Comparison of ENCODE assay signal across 39 cellular contexts in the genomic region with DNA sequence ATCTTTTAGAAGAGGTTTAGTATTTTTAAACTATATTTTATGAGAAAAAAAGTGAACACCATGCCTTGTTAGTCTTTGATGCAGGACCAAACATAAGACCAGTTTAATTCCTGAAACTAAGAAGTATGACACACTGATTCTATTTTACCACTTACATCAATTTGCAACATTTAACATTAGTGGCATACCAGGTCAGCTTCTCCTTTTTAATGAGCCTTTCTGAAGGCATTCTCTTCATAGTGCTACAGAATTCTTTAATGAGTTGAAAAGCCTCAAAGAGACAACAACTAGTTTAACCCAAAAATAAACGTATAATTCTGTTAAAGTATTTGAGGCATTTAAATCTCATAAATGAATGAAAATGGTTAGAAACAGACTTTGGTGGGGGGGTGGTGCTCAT.
"Had no signal": no experiment of that assay in that cellular context is flagged by ENCODE, and none has a peak within 500 bp of the region (broad histone marks: within the 10 kb centered on the region; RNA-seq: fewer than 3 reads in every experiment).

No MANE protein-coding gene starts in this region.

- H3K27ac ChIP-seq: adrenal gland, ascending aorta, body of pancreas, brain microvascular endothelial cell, breast epithelium, cardiac muscle cell had no signal

- H3K4me1 ChIP-seq: adrenal gland, ascending aorta, body of pancreas, breast epithelium had no signal

- H3K4me3 Mint-ChIP-seq: activated naive CD4-positive, alpha-beta T cell treated with anti-CD3 and anti-CD28 coated beads for 36 hours; activated naive CD4-positive, alpha-beta T cell treated with anti-CD3 and anti-CD28 coated beads, Interleukin-2, amount 10 ng/mL, durations not matched to agents 7 days and 5 days; activated naive CD4-positive, alpha-beta T cell treated with anti-CD3 and anti-CD28 coated beads, Interleukin-2, amount 50 U/mL, for 24 hours; activated naive CD8-positive, alpha-beta T cell; activated naive CD8-positive, alpha-beta T cell treated with anti-CD3 and anti-CD28 coated beads for 36 hours; activated naive CD8-positive, alpha-beta T cell treated with anti-CD3 and anti-CD28 coated beads, Interleukin-2, amount 10 ng/mL, durations not matched to agents 7 days and 5 days; activated naive CD8-positive, alpha-beta T cell treated with anti-CD3 and anti-CD28 coated beads, Interleukin-2, amount 50 U/mL, for 24 hours; activated T-cell treated with anti-CD3 and anti-CD28 coated beads, Interleukin-2, amount 50 U/mL, for 24 hours; activated T-cell treated with anti-CD3 and anti-CD28 coated beads, Interleukin-2, amount 50 U/mL, for 4 hours; activated T-cell treated with anti-CD3 and anti-CD28 coated beads, Interleukin-2, amount 50 U/mL, for 72 hours; activated T-helper 1 cell treated with anti-CD3 and anti-CD28 coated beads, Interleukin-12 subunit alpha, Interleukin-12 subunit beta, Interleukin-2, Interleukin-4 antibody, amounts not matched to agents 30 ng/mL and 10 ng/mL and 1 ng/mL, durations not matched to agents 14 hours and 24 hours and 36 hours; activated T-helper 17 cell treated with anti-CD3 and anti-CD28 coated beads, Interleukin-2, amount 50 U/mL, for 72 hours; brain; central memory CD8-positive, alpha-beta T cell had no signal

- DNase-seq: activated effector memory CD4-positive, alpha-beta T cell treated with anti-CD3 and anti-CD28 coated beads, Interleukin-2, amount 50 U/mL, for 16 hours; activated effector memory CD4-positive, alpha-beta T cell treated with Interleukin-2 at 50 U/mL for 16 hours; activated gamma-delta T cell; activated gamma-delta T cell treated with Interleukin-2 at 50 U/mL for 16 hours; activated naive CD4-positive, alpha-beta T cell; activated naive CD4-positive, alpha-beta T cell treated with anti-CD3 and anti-CD28 coated beads for 36 hours; activated naive CD4-positive, alpha-beta T cell treated with anti-CD3 and anti-CD28 coated beads, Interleukin-2, amount 10 ng/mL, durations not matched to agents 7 days and 5 days; activated naive CD4-positive, alpha-beta T cell treated with anti-CD3 and anti-CD28 coated beads, Interleukin-2, amount 50 U/mL, for 16 hours; activated naive CD4-positive, alpha-beta T cell treated with Interleukin-2 at 50 U/mL for 16 hours; activated naive CD8-positive, alpha-beta T cell treated with anti-CD3 and anti-CD28 coated beads for 36 hours; activated naive CD8-positive, alpha-beta T cell treated with anti-CD3 and anti-CD28 coated beads, Interleukin-2, amount 10 ng/mL, durations not matched to agents 7 days and 5 days; activated naive CD8-positive, alpha-beta T cell treated with anti-CD3 and anti-CD28 coated beads, Interleukin-2, amount 50 U/mL, for 24 hours; activated T-cell treated with anti-CD3 and anti-CD28 coated beads for 4 hours; activated T-cell treated with anti-CD3 and anti-CD28 coated beads, Interleukin-2, amount 50 U/mL, for 1 hour; activated T-cell treated with anti-CD3 and anti-CD28 coated beads, Interleukin-2, amount 50 U/mL, for 24 hours; activated T-cell treated with anti-CD3 and anti-CD28 coated beads, Interleukin-2, amount 50 U/mL, for 4 hours; activated T-cell treated with anti-CD3 and anti-CD28 coated beads, Interleukin-2, amount 50 U/mL, for 48 hours; activated T-cell treated with anti-CD3 and anti-CD28 coated beads, Interleukin-2, amount 50 U/mL, for 72 hours; adrenal gland; amniotic stem cell; amygdala; anterior cingulate cortex; aorta; body of pancreas; brain microvascular endothelial cell; caudate nucleus; central memory CD4-positive, alpha-beta T cell; cerebellar nuclear complex had no signal

- H3K9me3 ChIP-seq: adrenal gland, ascending aorta, body of pancreas, breast epithelium had no signal

- H3K36me3 ChIP-seq: adrenal gland, ascending aorta, brain microvascular endothelial cell, breast epithelium, cardiac muscle cell had no signal

- ATAC-seq: activated naive CD4-positive, alpha-beta T cell treated with anti-CD3 and anti-CD28 coated beads, Interleukin-2, amount 50 U/mL, for 72 hours; activated naive CD8-positive, alpha-beta T cell treated with anti-CD3 and anti-CD28 coated beads, Interleukin-2, amount 50 U/mL, for 24 hours; activated T-cell treated with anti-CD3 and anti-CD28 coated beads, Interleukin-2, amount 50 U/mL, for 4 hours; activated T-cell treated with anti-CD3 and anti-CD28 coated beads, Interleukin-2, amount 50 U/mL, for 72 hours; activated T-helper 17 cell treated with anti-CD3 and anti-CD28 coated beads, Interleukin-2, amount 50 U/mL, for 72 hours; body of pancreas had no signal

- H3K27me3 Mint-ChIP-seq: activated naive CD4-positive, alpha-beta T cell treated with anti-CD3 and anti-CD28 coated beads, Interleukin-2, amount 10 ng/mL, durations not matched to agents 7 days and 5 days; activated naive CD4-positive, alpha-beta T cell treated with anti-CD3 and anti-CD28 coated beads, Interleukin-2, amount 50 U/mL, for 24 hours; activated naive CD8-positive, alpha-beta T cell; activated naive CD8-positive, alpha-beta T cell treated with anti-CD3 and anti-CD28 coated beads for 36 hours; activated naive CD8-positive, alpha-beta T cell treated with anti-CD3 and anti-CD28 coated beads, Interleukin-2, amount 10 ng/mL, durations not matched to agents 7 days and 5 days; activated naive CD8-positive, alpha-beta T cell treated with anti-CD3 and anti-CD28 coated beads, Interleukin-2, amount 50 U/mL, for 24 hours; activated T-cell treated with anti-CD3 and anti-CD28 coated beads, Interleukin-2, amount 50 U/mL, for 24 hours; activated T-helper 17 cell treated with anti-CD3 and anti-CD28 coated beads, Interleukin-2, amount 50 U/mL, for 72 hours; brain; central memory CD8-positive, alpha-beta T cell had no signal

- H3K27me3 ChIP-seq: adrenal gland, ascending aorta, body of pancreas, brain microvascular endothelial cell, breast epithelium, cardiac muscle cell had no signal

- H3K4me3 ChIP-seq: adrenal gland, ascending aorta, body of pancreas, breast epithelium, cardiac muscle cell had no signal

- H3K9me3 Mint-ChIP-seq: activated naive CD4-positive, alpha-beta T cell treated with anti-CD3 and anti-CD28 coated beads for 36 hours; activated naive CD4-positive, alpha-beta T cell treated with anti-CD3 and anti-CD28 coated beads, Interleukin-2, amount 10 ng/mL, durations not matched to agents 7 days and 5 days; activated naive CD4-positive, alpha-beta T cell treated with anti-CD3 and anti-CD28 coated beads, Interleukin-2, amount 50 U/mL, for 24 hours; activated naive CD4-positive, alpha-beta T cell treated with anti-CD3 and anti-CD28 coated beads, Interleukin-2, amount 50 U/mL, for 72 hours; activated naive CD8-positive, alpha-beta T cell treated with anti-CD3 and anti-CD28 coated beads for 36 hours; activated naive CD8-positive, alpha-beta T cell treated with anti-CD3 and anti-CD28 coated beads, Interleukin-2, amount 10 ng/mL, durations not matched to agents 7 days and 5 days; activated naive CD8-positive, alpha-beta T cell treated with anti-CD3 and anti-CD28 coated beads, Interleukin-2, amount 50 U/mL, for 24 hours; activated T-cell treated with anti-CD3 and anti-CD28 coated beads, Interleukin-2, amount 50 U/mL, for 24 hours; activated T-cell treated with anti-CD3 and anti-CD28 coated beads, Interleukin-2, amount 50 U/mL, for 4 hours; activated T-cell treated with anti-CD3 and anti-CD28 coated beads, Interleukin-2, amount 50 U/mL, for 72 hours; activated T-helper 1 cell treated with anti-CD3 and anti-CD28 coated beads, Interleukin-12 subunit alpha, Interleukin-12 subunit beta, Interleukin-2, Interleukin-4 antibody, amounts not matched to agents 30 ng/mL and 10 ng/mL and 1 ng/mL, durations not matched to agents 14 hours and 24 hours and 36 hours; activated T-helper 17 cell treated with anti-CD3 and anti-CD28 coated beads, Interleukin-2, amount 50 U/mL, for 72 hours; activated T-helper 2 cell treated with anti-CD3 and anti-CD28 coated beads, Interferon-gamma antibody, Interleukin-2, Interleukin-4, amounts not matched to agents 10 μg/mL and 5 μg/mL and 100 μg/mL, durations not matched to agents 14 hours and 24 hours and 36 hours; brain; central memory CD8-positive, alpha-beta T cell had no signal

- H3K4me1 Mint-ChIP-seq: activated naive CD4-positive, alpha-beta T cell treated with anti-CD3 and anti-CD28 coated beads, Interleukin-2, amount 50 U/mL, for 24 hours; activated naive CD8-positive, alpha-beta T cell treated with anti-CD3 and anti-CD28 coated beads, Interleukin-2, amount 10 ng/mL, durations not matched to agents 7 days and 5 days had no signal

- H3K27ac Mint-ChIP-seq: activated naive CD4-positive, alpha-beta T cell treated with anti-CD3 and anti-CD28 coated beads for 36 hours; activated naive CD4-positive, alpha-beta T cell treated with anti-CD3 and anti-CD28 coated beads, Interleukin-2, amount 10 ng/mL, durations not matched to agents 7 days and 5 days; activated naive CD4-positive, alpha-beta T cell treated with anti-CD3 and anti-CD28 coated beads, Interleukin-2, amount 50 U/mL, for 24 hours; activated naive CD4-positive, alpha-beta T cell treated with anti-CD3 and anti-CD28 coated beads, Interleukin-2, amount 50 U/mL, for 72 hours; activated naive CD8-positive, alpha-beta T cell; activated naive CD8-positive, alpha-beta T cell treated with anti-CD3 and anti-CD28 coated beads for 36 hours; activated naive CD8-positive, alpha-beta T cell treated with anti-CD3 and anti-CD28 coated beads, Interleukin-2, amount 10 ng/mL, durations not matched to agents 7 days and 5 days; activated naive CD8-positive, alpha-beta T cell treated with anti-CD3 and anti-CD28 coated beads, Interleukin-2, amount 50 U/mL, for 24 hours; activated T-cell treated with anti-CD3 and anti-CD28 coated beads, Interleukin-2, amount 50 U/mL, for 24 hours; activated T-cell treated with anti-CD3 and anti-CD28 coated beads, Interleukin-2, amount 50 U/mL, for 72 hours; activated T-helper 1 cell treated with anti-CD3 and anti-CD28 coated beads, Interleukin-12 subunit alpha, Interleukin-12 subunit beta, Interleukin-2, Interleukin-4 antibody, amounts not matched to agents 30 ng/mL and 10 ng/mL and 1 ng/mL, durations not matched to agents 14 hours and 24 hours and 36 hours; activated T-helper 17 cell treated with anti-CD3 and anti-CD28 coated beads, Interleukin-2, amount 50 U/mL, for 72 hours; activated T-helper 2 cell treated with anti-CD3 and anti-CD28 coated beads, Interferon-gamma antibody, Interleukin-2, Interleukin-4, amounts not matched to agents 10 μg/mL and 5 μg/mL and 100 μg/mL, durations not matched to agents 14 hours and 24 hours and 36 hours; brain had no signal
